Comparison of ENCODE assay signal across 10 cellular contexts in the genomic region with DNA sequence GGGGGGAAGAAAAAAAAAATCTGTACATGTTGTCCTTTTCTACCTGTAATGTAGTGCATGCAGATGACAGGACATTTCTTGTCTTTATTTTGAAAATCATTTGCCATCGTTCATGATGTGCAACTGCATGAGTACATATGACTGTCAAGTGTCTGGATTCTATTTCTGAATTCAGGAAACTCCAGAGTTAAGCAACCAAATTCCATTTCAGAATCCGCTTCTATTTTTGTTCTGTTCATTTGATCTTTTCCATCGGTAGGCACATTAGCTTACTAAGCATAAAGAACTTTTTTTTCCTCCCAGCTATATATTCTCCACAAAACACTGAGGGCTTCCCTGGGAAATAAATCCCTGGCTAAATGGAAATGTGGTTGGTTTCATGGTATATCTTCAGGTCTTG.
DNase-seq lines count a peak whose midpoint lies in the region; FAIRE-seq and TF ChIP-seq lines count a peak whose summit lies in the region.
"Had no signal": no experiment of that assay in that cellular context is flagged by ENCODE, and none has a peak within 500 bp of the region (broad histone marks: within the 10 kb centered on the region; RNA-seq: fewer than 3 reads in every experiment).

No MANE protein-coding gene starts in this region.

- POLR2A ChIA-PET in SK-N-SH (lab: Yijun Ruan, JAX): no interaction called here

- 15% methylated on average over 3 of the region's 3 CpGs for WGBS in SK-N-SH (ENCODE audit: low lambda C conversion rate)
- WGBS in esophagus squamous epithelium, 2 donors: 35 to 39% methylated on average over 3 of the region's 3 CpGs
- WGBS in urinary bladder: 23% methylated on average over 3 of the region's 3 CpGs
- 62 to 75% (median 68%) methylated on average over 3 of the region's 3 CpGs for WGBS in spleen, 5 donors

- H3K9me3 ChIP-seq in SK-N-SH: no peaks in the 10 kb centered on the region
- H3K9me3 ChIP-seq in esophagus squamous epithelium: no peaks in the 10 kb centered on the region
- H3K9me3 ChIP-seq in muscle layer of colon (ENCODE audit: low read length): no peaks in the 10 kb centered on the region
- no peaks in the 10 kb centered on the region for H3K9me3 ChIP-seq in spleen

- no peak for TF ChIP-seq CTCF in SK-N-SH (IDR thresholded peaks at IDR 0.05)
- TF ChIP-seq CTCF in esophagus squamous epithelium (IDR thresholded peaks at IDR 0.05): no peak
- no peak for TF ChIP-seq CTCF in spleen (IDR thresholded peaks at IDR 0.05 in 8 of 11, conservative IDR thresholded peaks at IDR 0.05 in 3 of 11)

- H3K36me3 ChIP-seq in SK-N-SH (replicated peaks in 1 of 2; ENCODE audit: control insufficient read depth in 1 of 2, insufficient read depth in 2 of 2, low read length in 1 of 2) (no peaks in the 10 kb centered on the region), esophagus squamous epithelium (no peaks in the 10 kb centered on the region), muscle layer of colon (ENCODE audit: insufficient read depth, low read length) (no peaks in the 10 kb centered on the region), urinary bladder (ENCODE audit: insufficient read depth) (no peaks in the 10 kb centered on the region), spleen (no peaks in the 10 kb centered on the region)
- H3K36me3 ChIP-seq: WERI-Rb-1 had no signal

- H3K9ac ChIP-seq in SK-N-SH (peak overlapping the region; percentile 31; the same call in 1 of the 2 replicates), muscle layer of colon (ENCODE audit: low read length) (no peak overlapping the region)

- peaks cover under 1% of the 10 kb centered on the region; the same call in 1 of the 2 replicates for H4K20me1 ChIP-seq in SK-N-SH (ENCODE audit: insufficient read depth)

- H3K27ac ChIP-seq in SK-N-SH (ENCODE audit: low read depth in 2 of 2, low read length in 1 of 2) (peak overlapping the region; percentile 85 to 87), esophagus squamous epithelium (peak overlapping the region in 3 of 4 donors; percentile 22 to 63 (median 47)), muscle layer of colon (ENCODE audit: low read depth, low read length) (peak overlapping the region; percentile 75), urinary bladder (ENCODE audit: low read depth) (peak overlapping the region; percentile 51), spleen (no peak overlapping the region)
- H3K27ac ChIP-seq: WERI-Rb-1 had no signal

- no peak overlapping the region for H2AFZ ChIP-seq in SK-N-SH (ENCODE audit: low read depth)

- H3K27me3 ChIP-seq in SK-N-SH (ENCODE audit: insufficient read depth) (no peaks in the 10 kb centered on the region), esophagus squamous epithelium (no peaks in the 10 kb centered on the region), muscle layer of colon (ENCODE audit: control insufficient read depth in 1 of 2, insufficient read depth in 2 of 2, low read length in 2 of 2) (no peaks in the 10 kb centered on the region), spleen (replicated peaks in 1 of 7) (no peaks in the 10 kb centered on the region)

- no peak overlapping the region for H3K4me3 ChIP-seq in SK-N-SH (ENCODE audit: low read depth in 2 of 2, low read length in 1 of 2)
- no peak overlapping the region for H3K4me3 ChIP-seq in esophagus squamous epithelium
- H3K4me3 ChIP-seq in muscle layer of colon (ENCODE audit: low read depth in 1 of 2, low read length in 2 of 2): peak overlapping the region in 1 of 2 donors; percentile 12
- H3K4me3 ChIP-seq in urinary bladder (ENCODE audit: low read depth, low read length): no peak overlapping the region
- H3K4me3 ChIP-seq in spleen: no peak overlapping the region

- intact Hi-C loops in esophagus squamous epithelium (cut with DNase I) (no loop called here), spleen (cut with DNase I; ENCODE audit: low total_unique reads) (no loop called here)

- H3K79me2 ChIP-seq in SK-N-SH (ENCODE audit: insufficient read depth): peaks cover 14% of the 10 kb centered on the region

- H3K9me2 ChIP-seq in SK-N-SH: no peaks in the 10 kb centered on the region

- TF ChIP-seq EP300 in SK-N-SH (IDR thresholded peaks at IDR 0.05; ENCODE audit: borderline replicate concordance in 1 of 2, low read depth in 1 of 2, low read length in 1 of 2): no peak; a peak in 1 of 4 replicates

- peak overlapping the region; percentile 64 for H3K4me2 ChIP-seq in SK-N-SH

- peaks cover 7 to 30% of the 10 kb centered on the region in 2 experiments; a peak in 2 of 4 replicates for H3K4me1 ChIP-seq in SK-N-SH (ENCODE audit: control insufficient read depth in 1 of 2, insufficient read depth in 2 of 2, low read depth in 1 of 2, low read length in 1 of 2)
- peaks cover 5 to 44% (median 23%) of the 10 kb centered on the region in 3 donors for H3K4me1 ChIP-seq in esophagus squamous epithelium
- H3K4me1 ChIP-seq in muscle layer of colon (ENCODE audit: insufficient read depth, low read length): peaks cover 63% of the 10 kb centered on the region
- H3K4me1 ChIP-seq in urinary bladder (ENCODE audit: insufficient read depth): no peaks in the 10 kb centered on the region
- H3K4me1 ChIP-seq in spleen: peaks cover 0 to 24% (median 6%) of the 10 kb centered on the region in 6 donors

- TF ChIP-seq POLR2A in esophagus squamous epithelium (IDR thresholded peaks at IDR 0.05): no peak
- no peak for TF ChIP-seq POLR2A in spleen (IDR thresholded peaks at IDR 0.05)

- no peak for TF ChIP-seq RAD21 in SK-N-SH (IDR thresholded peaks at IDR 0.05; ENCODE audit: low read length)

- FAIRE-seq in urothelium cell line (lab: Jason Lieb, UNC): no peak

- H3F3A ChIP-seq in SK-N-SH (replicated peaks; ENCODE audit: insufficient read depth): peaks cover 15% of the 10 kb centered on the region

- no peak for DNase-seq in SK-N-SH
- DNase-seq in esophagus squamous epithelium (lab: John Stamatoyannopoulos, UW): no peak
- no peak for DNase-seq in spleen
- no peak for DNase-seq in urothelium cell line (ENCODE audit: low spot score)
- no peak for DNase-seq in T-helper 1 cell
- DNase-seq in Kasumi-1 (lab: John Stamatoyannopoulos, UW): no peak
- DNase-seq: NCI-H2171 treated with DMSO at 0.1 percent for 48 hours, WERI-Rb-1 had no signal

- CTCF ChIA-PET in SK-N-SH (lab: Yijun Ruan, JAX): interaction anchor here (1.4 to 2.0 kb wide), 2 partner anchors 9 to 261 kb away, joined by 5 to 11 read pairs; no protein-coding TSS in a partner anchor

TF ChIP-seq in SK-N-SH, 30 proteins besides CTCF, POLR2A, EP300 and RAD21:
- no peak for TF ChIP-seq TAF1 (IDR thresholded peaks at IDR 0.05; ENCODE audit: borderline replicate concordance, low read depth, low read length)
- TF ChIP-seq, protein P1, sequence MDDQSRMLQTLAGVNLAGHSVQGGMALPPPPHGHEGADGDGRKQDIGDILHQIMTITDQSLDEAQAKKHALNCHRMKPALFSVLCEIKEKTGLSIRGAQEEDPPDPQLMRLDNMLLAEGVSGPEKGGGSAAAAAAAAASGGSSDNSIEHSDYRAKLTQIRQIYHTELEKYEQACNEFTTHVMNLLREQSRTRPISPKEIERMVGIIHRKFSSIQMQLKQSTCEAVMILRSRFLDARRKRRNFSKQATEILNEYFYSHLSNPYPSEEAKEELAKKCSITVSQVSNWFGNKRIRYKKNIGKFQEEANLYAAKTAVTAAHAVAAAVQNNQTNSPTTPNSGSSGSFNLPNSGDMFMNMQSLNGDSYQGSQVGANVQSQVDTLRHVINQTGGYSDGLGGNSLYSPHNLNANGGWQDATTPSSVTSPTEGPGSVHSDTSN (IDR thresholded peaks at IDR 0.05): peak; percentile 14; the same call in 1 of the 2 replicates
- no peak for TF ChIP-seq CHD2 (IDR thresholded peaks at IDR 0.05; ENCODE audit: low read length, partially characterized antibody)
- peak; percentile 64 for TF ChIP-seq MEF2A (IDR thresholded peaks at IDR 0.05; ENCODE audit: borderline replicate concordance, low read depth)
- TF ChIP-seq GABPA (IDR thresholded peaks at IDR 0.05; ENCODE audit: low read depth): no peak
- TF ChIP-seq JUND (IDR thresholded peaks at IDR 0.05): no peak

Comparison
In these comparisons a context has a peak if more than half of its experiments do, and no peak if none do; other contexts are left out.
1. H3K27ac ChIP-seq: peak in SK-N-SH (2 of 2), esophagus squamous epithelium (3 of 4), muscle layer of colon (single experiment) and urinary bladder (single experiment); none in spleen (0 of 8).